8 cellular contexts compared by ENCODE assay signal in the genomic region with DNA sequence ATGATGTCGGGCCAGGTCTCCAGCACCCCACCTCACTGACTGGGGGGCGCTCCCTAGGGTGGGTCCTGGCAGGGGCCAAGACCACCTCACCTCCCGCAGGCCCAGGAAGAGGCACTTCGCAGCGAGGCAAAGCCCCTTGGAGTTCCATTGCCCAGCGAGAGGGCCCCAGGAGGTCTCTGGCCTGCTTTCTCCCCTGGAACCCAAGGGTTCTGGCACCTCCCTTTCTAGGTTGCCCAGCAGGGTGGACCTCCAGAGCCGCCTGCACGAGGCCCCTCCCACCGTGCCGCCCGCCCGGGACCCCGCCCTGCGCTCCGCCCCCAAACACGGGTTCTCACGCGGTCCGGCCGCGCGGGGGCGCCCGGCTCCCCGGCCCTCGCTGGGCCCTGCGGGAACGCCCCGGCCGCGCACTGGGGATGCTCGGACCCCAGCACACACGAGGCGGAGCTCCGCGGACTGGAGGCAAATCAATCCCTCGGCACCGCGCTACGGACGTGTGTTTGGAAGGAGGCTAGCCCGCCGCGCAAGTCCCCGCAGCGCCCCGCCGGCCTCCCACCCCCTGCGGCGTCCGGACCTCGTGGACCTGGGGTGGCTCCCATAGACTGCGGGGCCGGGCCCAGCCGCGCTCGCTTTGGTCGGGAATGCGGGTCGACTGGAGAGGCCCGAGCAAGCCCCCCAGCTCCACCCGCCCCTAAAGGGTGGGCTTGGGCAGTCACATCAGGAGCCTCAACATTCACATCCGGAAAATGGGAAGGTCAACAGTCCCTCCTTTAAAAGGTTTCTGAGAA.
DNase-seq lines count a peak whose midpoint lies in the region; ATAC-seq and TF ChIP-seq lines count a peak whose summit lies in the region.

No MANE protein-coding gene starts in this region.

- in situ Hi-C loops in HAP-1 (cut with MboI; ENCODE audit: low sequenced_read_pairs): no loop called here
- in situ Hi-C loops in astrocyte of the spinal cord (cut with HindIII; ENCODE audit: low sequenced_read_pairs): no loop called here

- no peak overlapping the region for H3K4me2 ChIP-seq in SK-N-SH

- TF ChIP-seq RAD21 in SK-N-SH (IDR thresholded peaks at IDR 0.05; ENCODE audit: low read length): peak; percentile 46

- POLR2A ChIA-PET in SK-N-SH (lab: Yijun Ruan, JAX): interaction anchor here (1.8 to 4.7 kb wide), 2 partner anchors 18 to 36 kb away, joined by 7 to 35 read pairs; no protein-coding TSS in a partner anchor

- no peak for TF ChIP-seq EP300 in SK-N-SH (IDR thresholded peaks at IDR 0.05; ENCODE audit: borderline replicate concordance in 1 of 2, low read depth in 1 of 2, low read length in 1 of 2)

- H4K20me1 ChIP-seq in SK-N-SH (ENCODE audit: insufficient read depth): no peaks in the 10 kb centered on the region

- no peaks in the 10 kb centered on the region for H3K79me2 ChIP-seq in SK-N-SH (ENCODE audit: insufficient read depth)

- H3K9ac ChIP-seq in SK-N-SH: no peak overlapping the region

- peaks cover 21% of the 10 kb centered on the region for H3F3A ChIP-seq in SK-N-SH (replicated peaks; ENCODE audit: insufficient read depth)

- CTCF ChIA-PET in SK-N-SH (lab: Yijun Ruan, JAX): interaction anchor here (0.6 to 21.2 kb wide), 11 partner anchors 8 to 175 kb away, joined by 3 to 473 read pairs (median 9); no protein-coding TSS in a partner anchor

- H3K4me1 ChIP-seq in HAP-1 (peaks cover 17% of the 10 kb centered on the region), SK-N-SH (ENCODE audit: control insufficient read depth in 1 of 2, insufficient read depth in 2 of 2, low read depth in 1 of 2, low read length in 1 of 2) (peaks cover 0 to 54% of the 10 kb centered on the region in 2 experiments; a peak in 2 of 4 replicates), iPS DF 6.9 (ENCODE audit: control insufficient read depth, insufficient read depth, low read length) (peaks cover 8% of the 10 kb centered on the region)

- no peak for ATAC-seq in GM19452 (IDR thresholded peaks at IDR 0.05; ENCODE audit: unreplicated experiment)

- no peaks in the 10 kb centered on the region for H3K9me2 ChIP-seq in SK-N-SH

- H3K27me3 ChIP-seq in HAP-1 (ENCODE audit: low read depth) (no peaks in the 10 kb centered on the region), SK-N-SH (ENCODE audit: insufficient read depth) (no peaks in the 10 kb centered on the region), iPS DF 6.9 (ENCODE audit: control insufficient read depth, insufficient read depth, low read length) (no peaks in the 10 kb centered on the region)

- H3K36me3 ChIP-seq in HAP-1 (replicated peaks) (no peaks in the 10 kb centered on the region), SK-N-SH (replicated peaks in 1 of 2; ENCODE audit: control insufficient read depth in 1 of 2, insufficient read depth in 2 of 2, low read length in 1 of 2) (no peaks in the 10 kb centered on the region), iPS DF 6.9 (ENCODE audit: control insufficient read depth, insufficient read depth, low read length) (no peaks in the 10 kb centered on the region)

- H3K27ac ChIP-seq in SK-N-SH (ENCODE audit: low read depth in 2 of 2, low read length in 1 of 2) (peak overlapping the region in 1 of 2 experiments; percentile 54; a peak in 1 of 4 replicates), iPS DF 6.9 (ENCODE audit: low read length) (no peak overlapping the region)

- TF ChIP-seq CTCF in AG09319 (IDR thresholded peaks at IDR 0.05; ENCODE audit: low read depth, low read length) (peak; percentile 27), SK-N-SH (IDR thresholded peaks at IDR 0.05) (peak; percentile 40), astrocyte of the spinal cord (IDR thresholded peaks at IDR 0.05; ENCODE audit: low read depth, low read length) (peak; percentile 38)

- no peak for DNase-seq in AG09319 (ENCODE audit: extremely low read depth, low read depth)
- peak; percentile 63 to 91 for DNase-seq in HAP-1 (ENCODE audit: low spot score in 2 of 2)
- peak; percentile 92 for DNase-seq in SK-N-SH
- DNase-seq in astrocyte of the spinal cord (ENCODE audit: low read depth, low spot score): no peak
- no peak for DNase-seq in iPS DF 6.9 (ENCODE audit: low read depth, low spot score)
- peak; percentile 33 to 45 for DNase-seq in stimulated activated CD4-positive, alpha-beta T cell treated with anti-CD3 and anti-CD28 coated beads, Interleukin-15, amount 100 ng/mL, for 1 hour (ENCODE audit: low read depth in 1 of 2, low spot score in 1 of 2)
- no peak for DNase-seq in NCI-H510A (lab: John Stamatoyannopoulos, UW)

- H3K4me3 ChIP-seq in HAP-1 (peak overlapping the region; percentile 17), SK-N-SH (ENCODE audit: low read depth in 2 of 2, low read length in 1 of 2) (no peak overlapping the region), astrocyte of the spinal cord (ENCODE audit: low read depth, low read length) (no peak overlapping the region), iPS DF 6.9 (ENCODE audit: low read length) (peak overlapping the region; percentile 11; the same call in 1 of the 2 replicates)

- no peaks in the 10 kb centered on the region for H3K9me3 ChIP-seq in HAP-1
- no peaks in the 10 kb centered on the region for H3K9me3 ChIP-seq in SK-N-SH
- no peaks in the 10 kb centered on the region for H3K9me3 ChIP-seq in iPS DF 6.9 (ENCODE audit: control insufficient read depth, insufficient read depth, low read length)

- 66% methylated on average over 34 of the region's 63 CpGs for WGBS in SK-N-SH (ENCODE audit: low lambda C conversion rate)
- WGBS in iPS DF 6.9 (ENCODE audit: insufficient coverage, insufficient read length): no CpG with 5 or more reads among the region's 63 CpGs

- H2AFZ ChIP-seq in SK-N-SH (ENCODE audit: low read depth): no peak overlapping the region

TF ChIP-seq in SK-N-SH, 30 proteins besides CTCF, POLR2A, EP300 and RAD21:
- TF ChIP-seq SMC3 (IDR thresholded peaks at IDR 0.05; ENCODE audit: low read depth, low read length) (peak; percentile 34; the same call in 1 of the 2 replicates), JUND (IDR thresholded peaks at IDR 0.05) (no peak)

Comparison
In these comparisons a context has a peak if more than half of its experiments do, and no peak if none do; other contexts are left out.
1. DNase-seq: peak in HAP-1 (2 of 2), SK-N-SH (single experiment) and stimulated activated CD4-positive, alpha-beta T cell treated with anti-CD3 and anti-CD28 coated beads, Interleukin-15, amount 100 ng/mL, for 1 hour (2 of 2); none in AG09319 (single experiment), astrocyte of the spinal cord (single experiment), iPS DF 6.9 (single experiment) and NCI-H510A (single experiment).
2. H3K4me3 ChIP-seq: peak in HAP-1 (single experiment) and iPS DF 6.9 (single experiment); none in SK-N-SH (0 of 2) and astrocyte of the spinal cord (single experiment).
3. Peak in every context shown above with its lines, with median percentiles within 50 percentile points of each other: CTCF ChIP-seq.